ENCODE assay signal across 24 cellular contexts in the genomic region with DNA sequence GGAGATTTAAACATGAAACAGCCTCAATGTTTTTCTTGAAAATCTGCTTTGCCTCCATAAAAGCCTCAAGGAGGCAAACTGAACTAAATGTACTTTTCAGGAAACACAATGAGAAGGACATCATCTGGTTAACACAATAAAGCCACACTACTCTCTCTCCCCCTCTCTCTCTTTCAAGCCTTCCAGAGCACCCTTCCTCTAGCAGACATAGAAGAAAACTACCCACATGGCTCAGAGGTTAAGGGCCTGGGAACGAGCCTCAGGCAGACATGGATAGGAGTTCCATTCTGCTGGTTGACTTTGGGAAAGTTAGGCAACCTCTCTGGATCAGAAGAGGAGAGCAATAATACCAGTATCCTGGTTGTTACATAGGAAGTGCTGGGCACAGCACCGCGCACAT. TPM values are rescaled to one million over a fixed set of nuclear protein-coding genes. Genes with fewer than 3 reads are reported as not detected.
A peak's percentile ranks its signal among the peaks of the same experiment; 100 is the strongest.
DNase-seq lines count a peak whose midpoint lies in the region; ATAC-seq, FAIRE-seq and TF ChIP-seq lines count a peak whose summit lies in the region.
"Had no signal": no experiment of that assay in that cellular context is flagged by ENCODE, and none has a peak within 500 bp of the region (broad histone marks: within the 10 kb centered on the region; RNA-seq: fewer than 3 reads in every experiment).

No MANE protein-coding gene starts in this region.

- no peak overlapping the region for H3K4me2 ChIP-seq in DND-41 (ENCODE audit: insufficient read depth, low read length)

- peaks cover 36% of the 10 kb centered on the region for H4K20me1 ChIP-seq in DND-41 (ENCODE audit: insufficient read depth, low read length)

- peaks cover 43% of the 10 kb centered on the region for H3K36me3 Mint-ChIP-seq in CD4-positive, CD25-positive, alpha-beta regulatory T cell
- H3K36me3 Mint-ChIP-seq in activated T-helper 2 cell treated with anti-CD3 and anti-CD28 coated beads, Interferon-gamma antibody, Interleukin-2, Interleukin-4, amounts not matched to agents 10 μg/mL and 5 μg/mL and 100 μg/mL, durations not matched to agents 14 hours and 24 hours and 36 hours (ENCODE audit: low read depth): peaks cover 82% of the 10 kb centered on the region
- no peaks in the 10 kb centered on the region for H3K36me3 Mint-ChIP-seq in natural killer cell treated with Interleukin-12 subunit alpha and Interleukin-12 subunit beta and Interleukin-15 and Interleukin-18, amount 100 ng/mL, for 72 hours

- H3K4me3 ChIP-seq in CD4-positive, CD25-positive, alpha-beta regulatory T cell (ENCODE audit: low read depth, low read length): no peak overlapping the region
- H3K4me3 ChIP-seq in DND-41 (ENCODE audit: low read depth in 1 of 2, low read length in 2 of 2) (no peak overlapping the region), right atrium auricular region (no peak overlapping the region), pancreas (no peak overlapping the region)
- H3K4me3 ChIP-seq: GM23248, SK-N-MC had no signal

- FAIRE-seq in pancreas (lab: Jason Lieb, UNC): no peak
- FAIRE-seq: GM12891 had no signal

- H3K4me3 Mint-ChIP-seq in CD4-positive, CD25-positive, alpha-beta regulatory T cell: peak overlapping the region in 1 of 4 donors; percentile 61
- H3K4me3 Mint-ChIP-seq in activated T-helper 2 cell treated with anti-CD3 and anti-CD28 coated beads, Interferon-gamma antibody, Interleukin-2, Interleukin-4, amounts not matched to agents 10 μg/mL and 5 μg/mL and 100 μg/mL, durations not matched to agents 14 hours and 24 hours and 36 hours (ENCODE audit: low read depth): no peak overlapping the region
- H3K4me3 Mint-ChIP-seq in natural killer cell treated with Interleukin-12 subunit alpha and Interleukin-12 subunit beta and Interleukin-15 and Interleukin-18, amount 100 ng/mL, for 72 hours: peak overlapping the region; percentile 37
- H3K4me3 Mint-ChIP-seq: H9, HFFc6 had no signal

- 91 to 94% methylated on average over 3 of the region's 3 CpGs for WGBS in pancreas, 2 donors

- H3K27me3 Mint-ChIP-seq in CD4-positive, CD25-positive, alpha-beta regulatory T cell: no peaks in the 10 kb centered on the region
- no peaks in the 10 kb centered on the region for H3K27me3 Mint-ChIP-seq in activated T-helper 2 cell treated with anti-CD3 and anti-CD28 coated beads, Interferon-gamma antibody, Interleukin-2, Interleukin-4, amounts not matched to agents 10 μg/mL and 5 μg/mL and 100 μg/mL, durations not matched to agents 14 hours and 24 hours and 36 hours (ENCODE audit: low read depth)
- H3K27me3 Mint-ChIP-seq in natural killer cell treated with Interleukin-12 subunit alpha and Interleukin-12 subunit beta and Interleukin-15 and Interleukin-18, amount 100 ng/mL, for 72 hours: no peaks in the 10 kb centered on the region

- H3K9me3 ChIP-seq in CD4-positive, CD25-positive, alpha-beta regulatory T cell (ENCODE audit: control insufficient read depth in 2 of 2, low read length in 2 of 2): no peaks in the 10 kb centered on the region
- H3K9me3 ChIP-seq in DND-41 (ENCODE audit: insufficient read depth, low read length, severe bottlenecking): no peaks in the 10 kb centered on the region
- H3K9me3 ChIP-seq in right atrium auricular region: no peaks in the 10 kb centered on the region
- no peaks in the 10 kb centered on the region for H3K9me3 ChIP-seq in pancreas

- H3K9me3 Mint-ChIP-seq in CD4-positive, CD25-positive, alpha-beta regulatory T cell: no peaks in the 10 kb centered on the region
- no peaks in the 10 kb centered on the region for H3K9me3 Mint-ChIP-seq in activated T-helper 2 cell treated with anti-CD3 and anti-CD28 coated beads, Interferon-gamma antibody, Interleukin-2, Interleukin-4, amounts not matched to agents 10 μg/mL and 5 μg/mL and 100 μg/mL, durations not matched to agents 14 hours and 24 hours and 36 hours
- H3K9me3 Mint-ChIP-seq in natural killer cell treated with Interleukin-12 subunit alpha and Interleukin-12 subunit beta and Interleukin-15 and Interleukin-18, amount 100 ng/mL, for 72 hours: no peaks in the 10 kb centered on the region
- H3K9me3 Mint-ChIP-seq: H9, HFFc6 had no signal

- H3K79me2 ChIP-seq in DND-41 (ENCODE audit: insufficient read depth, low read length): peaks cover 100% of the 10 kb centered on the region

- H3K36me3 ChIP-seq in CD4-positive, CD25-positive, alpha-beta regulatory T cell (ENCODE audit: control insufficient read depth, insufficient read depth, low read length): peaks cover 23% of the 10 kb centered on the region
- H3K36me3 ChIP-seq in DND-41 (ENCODE audit: insufficient read depth, low read length) (peaks cover 70% of the 10 kb centered on the region), right atrium auricular region (no peaks in the 10 kb centered on the region), pancreas (no peaks in the 10 kb centered on the region)

- no peak for TF ChIP-seq CTCF in DND-41 (IDR thresholded peaks at IDR 0.05; ENCODE audit: borderline replicate concordance, extremely low read depth, low read length, poor library complexity, severe bottlenecking)
- TF ChIP-seq CTCF in right atrium auricular region (IDR thresholded peaks at IDR 0.05): no peak
- no peak for TF ChIP-seq CTCF in pancreas (IDR thresholded peaks at IDR 0.05)

- no peak overlapping the region for H2AFZ ChIP-seq in DND-41 (ENCODE audit: low read depth, low read length)
- H2AFZ ChIP-seq: GM23248 had no signal

- no peak for ATAC-seq in CD4-positive, CD25-positive, alpha-beta regulatory T cell (ENCODE audit: low read depth in 2 of 2)
- ATAC-seq in DND-41 (ENCODE audit: insufficient read depth, low read depth) (no peak), pancreas (no peak)
- ATAC-seq in natural killer cell treated with Interleukin-12 subunit alpha and Interleukin-12 subunit beta and Interleukin-15 and Interleukin-18, amount 100 ng/mL, for 72 hours: peak in 1 of 2 donors; percentile 36

- H3K27me3 ChIP-seq in CD4-positive, CD25-positive, alpha-beta regulatory T cell (ENCODE audit: control insufficient read depth, insufficient read depth, low read length): no peaks in the 10 kb centered on the region
- H3K27me3 ChIP-seq in DND-41 (ENCODE audit: insufficient read depth, low read length, poor library complexity) (no peaks in the 10 kb centered on the region), right atrium auricular region (no peaks in the 10 kb centered on the region), pancreas (no peaks in the 10 kb centered on the region)

- H3K27ac Mint-ChIP-seq in CD4-positive, CD25-positive, alpha-beta regulatory T cell: peak overlapping the region in 2 of 3 donors; percentile 26 to 63
- peak overlapping the region; percentile 20 for H3K27ac Mint-ChIP-seq in activated T-helper 2 cell treated with anti-CD3 and anti-CD28 coated beads, Interferon-gamma antibody, Interleukin-2, Interleukin-4, amounts not matched to agents 10 μg/mL and 5 μg/mL and 100 μg/mL, durations not matched to agents 14 hours and 24 hours and 36 hours
- peak overlapping the region; percentile 52 to 78 for H3K27ac Mint-ChIP-seq in natural killer cell treated with Interleukin-12 subunit alpha and Interleukin-12 subunit beta and Interleukin-15 and Interleukin-18, amount 100 ng/mL, for 72 hours
- H3K27ac Mint-ChIP-seq: H9, HFFc6 had no signal

- DNase-seq in CD4-positive, CD25-positive, alpha-beta regulatory T cell: no peak
- DNase-seq in DND-41: no peak
- DNase-seq in activated T-helper 2 cell treated with anti-CD3 and anti-CD28 coated beads, Interferon-gamma antibody, Interleukin-2, Interleukin-4, amounts not matched to agents 10 μg/mL and 5 μg/mL and 100 μg/mL, durations not matched to agents 14 hours and 24 hours and 36 hours (ENCODE audit: low spot score): no peak
- DNase-seq in natural killer cell treated with Interleukin-12 subunit alpha and Interleukin-12 subunit beta and Interleukin-15 and Interleukin-18, amount 100 ng/mL, for 72 hours (ENCODE audit: low spot score): no peak
- DNase-seq in NK-92 treated with Interleukin-12 subunit alpha and Interleukin-12 subunit beta, amount 100 ng/mL, for 24 hours (lab: John Stamatoyannopoulos, UW): no peak
- DNase-seq in right atrium auricular region (ENCODE audit: low spot score): no peak
- no peak for DNase-seq in DMS 273 (lab: John Stamatoyannopoulos, UW; ENCODE audit: unreplicated experiment)
- no peak for DNase-seq in pancreas
- DNase-seq: C1 segment of cervical spinal cord, DMS 273 treated with DMSO at 0.1 percent for 48 hours, GM23248, H9, HFFc6, KBM-7, NCI-H1092 treated with DMSO at 0.1 percent for 48 hours, NCI-H146, NCI-H2227 treated with DMSO at 0.1 percent for 48 hours, NCI-H510A, NCI-H748 treated with DMSO at 0.1 percent for 48 hours, SHP77 treated with DMSO at 0.1 percent for 48 hours had no signal

- intact Hi-C loops in activated T-helper 2 cell treated with anti-CD3 and anti-CD28 coated beads, Interferon-gamma antibody, Interleukin-2, Interleukin-4, amounts not matched to agents 10 μg/mL and 5 μg/mL and 100 μg/mL, durations not matched to agents 14 hours and 24 hours and 36 hours (cut with micrococcal nuclease): no loop called here
- intact Hi-C loops in pancreas (cut with DNase I): no loop called here

- no peak overlapping the region for H3K27ac ChIP-seq in CD4-positive, CD25-positive, alpha-beta regulatory T cell (ENCODE audit: insufficient read depth, low read length, poor library complexity, severe bottlenecking)
- H3K27ac ChIP-seq in DND-41 (ENCODE audit: low read length) (peak overlapping the region; percentile 56), right atrium auricular region (no peak overlapping the region), pancreas (no peak overlapping the region)
- H3K27ac ChIP-seq: GM23248, RWPE1, SK-N-MC had no signal

- no peak overlapping the region for H3K9ac ChIP-seq in DND-41 (ENCODE audit: low read depth, low read length)
- H3K9ac ChIP-seq: GM23248 had no signal

- H3K4me1 Mint-ChIP-seq in CD4-positive, CD25-positive, alpha-beta regulatory T cell: peaks cover 55 to 94% (median 72%) of the 10 kb centered on the region in 4 donors
- peaks cover 80% of the 10 kb centered on the region for H3K4me1 Mint-ChIP-seq in activated T-helper 2 cell treated with anti-CD3 and anti-CD28 coated beads, Interferon-gamma antibody, Interleukin-2, Interleukin-4, amounts not matched to agents 10 μg/mL and 5 μg/mL and 100 μg/mL, durations not matched to agents 14 hours and 24 hours and 36 hours (ENCODE audit: low read depth)
- H3K4me1 Mint-ChIP-seq in natural killer cell treated with Interleukin-12 subunit alpha and Interleukin-12 subunit beta and Interleukin-15 and Interleukin-18, amount 100 ng/mL, for 72 hours (ENCODE audit: low read depth in 2 of 2): peaks cover 67 to 84% of the 10 kb centered on the region in 2 donors
- H3K4me1 Mint-ChIP-seq: H9 had no signal

- H3K4me1 ChIP-seq in CD4-positive, CD25-positive, alpha-beta regulatory T cell (ENCODE audit: control insufficient read depth, insufficient read depth, low read length, poor library complexity, severe bottlenecking): peaks cover 36% of the 10 kb centered on the region
- H3K4me1 ChIP-seq in DND-41 (ENCODE audit: insufficient read depth, low read length): peaks cover 78% of the 10 kb centered on the region
- H3K4me1 ChIP-seq in right atrium auricular region: no peaks in the 10 kb centered on the region
- no peaks in the 10 kb centered on the region for H3K4me1 ChIP-seq in pancreas

RNA-seq across cellular contexts. Expression of gene RUNX1, which starts 42.9 kb away (rescaled TPM):
- total RNA-seq in CD4-positive, CD25-positive, alpha-beta regulatory T cell: 133 TPM
- 10 to 100 TPM; 14.2 to 22.7 (median 21.0) TPM for polyA plus RNA-seq in CD4-positive, CD25-positive, alpha-beta regulatory T cell
- 120 and 121 TPM in 2 replicates for total RNA-seq in activated T-helper 2 cell treated with anti-CD3 and anti-CD28 coated beads, Interferon-gamma antibody, Interleukin-2, Interleukin-4, amounts not matched to agents 10 μg/mL and 5 μg/mL and 100 μg/mL, durations not matched to agents 14 hours and 24 hours and 36 hours
- total RNA-seq in natural killer cell treated with Interleukin-12 subunit alpha and Interleukin-12 subunit beta and Interleukin-15 and Interleukin-18, amount 100 ng/mL, for 72 hours: 100 to 1,000 TPM in 1 of 2 donors, 10 to 100 TPM in 1; 67.8 to 121 TPM
- total RNA-seq in right atrium auricular region (1 to 10 TPM; 3.8 to 7.6 TPM), pancreas (10 to 100 TPM in 2 of 6 donors, 1 to 10 TPM in 4; 3.0 to 38.2 (median 5.5) TPM)
- 1 to 10 TPM; 2.1 to 3.9 TPM for polyA plus RNA-seq in pancreas
- total RNA-seq: G401 had no signal
